ENCODE assay signal across 8 cellular contexts in the genomic region with DNA sequence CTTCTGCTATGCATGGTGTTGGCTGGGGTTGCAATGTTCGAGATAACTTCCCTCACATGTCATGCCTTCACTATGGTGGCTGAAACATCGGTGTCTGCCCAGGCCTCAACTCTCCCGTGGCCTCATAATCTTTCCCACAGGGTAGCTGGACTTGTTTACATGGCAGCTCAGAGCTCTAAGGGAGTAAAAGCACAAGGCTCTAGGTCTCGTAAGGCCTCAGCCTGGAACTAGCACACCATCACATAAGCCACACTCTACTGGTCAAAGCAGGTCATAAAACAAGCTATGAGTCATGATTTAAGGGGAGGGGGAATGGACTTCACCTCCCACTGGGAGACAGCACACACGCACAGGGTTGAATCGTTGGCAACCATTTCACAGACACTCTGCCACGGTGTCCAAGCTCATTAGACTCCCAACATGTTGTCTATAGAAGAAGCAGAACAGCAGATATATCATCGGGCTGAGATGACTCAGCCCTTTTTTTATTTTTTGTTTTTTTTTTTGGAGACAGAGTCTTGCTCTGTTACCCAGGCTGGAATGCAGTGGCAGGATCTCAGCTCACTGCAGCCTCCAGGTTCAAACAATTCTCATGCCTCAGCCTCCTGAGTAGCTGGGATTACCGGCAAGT.
A peak's percentile ranks its signal among the peaks of the same experiment; 100 is the strongest.
DNase-seq lines count a peak whose midpoint lies in the region; ATAC-seq and TF ChIP-seq lines count a peak whose summit lies in the region.

No MANE protein-coding gene starts in this region.

- H3K4me3 ChIP-seq in endodermal cell (ENCODE audit: low read length) (no peak overlapping the region), mucosa of rectum (ENCODE audit: low read length in 2 of 2) (no peak overlapping the region)

- no peaks in the 10 kb centered on the region for H3K27me3 ChIP-seq in endodermal cell (ENCODE audit: control insufficient read depth, insufficient read depth, low read length, poor library complexity, severe bottlenecking)
- H3K27me3 ChIP-seq in mucosa of rectum (ENCODE audit: control insufficient read depth in 2 of 2, insufficient read depth in 2 of 2, low read length in 2 of 2): no peaks in the 10 kb centered on the region

- no peaks in the 10 kb centered on the region for H3K9me3 Mint-ChIP-seq in endodermal cell

- H3K9me3 ChIP-seq in endodermal cell (ENCODE audit: control insufficient read depth, low read length): no peaks in the 10 kb centered on the region
- no peaks in the 10 kb centered on the region for H3K9me3 ChIP-seq in mucosa of rectum (ENCODE audit: control insufficient read depth in 2 of 2, low read length in 2 of 2)

- TF ChIP-seq CTCF in AG09319 (IDR thresholded peaks at IDR 0.05; ENCODE audit: low read depth, low read length) (no peak; the same call in none of the 2 replicates), endodermal cell (conservative IDR thresholded peaks at IDR 0.05) (no peak)

- no peak overlapping the region for H3K9ac ChIP-seq in endodermal cell (ENCODE audit: extremely low read depth, low read length, poor library complexity, severe bottlenecking)
- H3K9ac ChIP-seq in mucosa of rectum (ENCODE audit: low read depth in 1 of 2, low read length in 2 of 2): no peak overlapping the region

- peak overlapping the region; percentile 88 for H3K27ac Mint-ChIP-seq in endodermal cell

- no peak overlapping the region for H3K4me3 Mint-ChIP-seq in endodermal cell

- H3K36me3 ChIP-seq in endodermal cell (ENCODE audit: control insufficient read depth, insufficient read depth, low read length) (no peaks in the 10 kb centered on the region), mucosa of rectum (ENCODE audit: control insufficient read depth in 2 of 2, insufficient read depth in 2 of 2, low read length in 2 of 2) (no peaks in the 10 kb centered on the region)

- H3K27me3 Mint-ChIP-seq in endodermal cell (ENCODE audit: insufficient read depth): no peaks in the 10 kb centered on the region

- DNase-seq in AG09319 (ENCODE audit: extremely low read depth, low read depth) (peak; percentile 97), MV-4-11 (lab: John Stamatoyannopoulos, UW) (peak; percentile 54), endodermal cell (peak; percentile 57), GDM1 (lab: John Stamatoyannopoulos, UW) (no peak)
- DNase-seq in stimulated activated naive CD8-positive, alpha-beta T cell treated with anti-CD3 and anti-CD28 coated beads, Interleukin-15, Interleukin-2, amounts not matched to agents 100 U/mL and 50 U/mL, for 24 hours: no peak

- H3K4me1 ChIP-seq in endodermal cell (ENCODE audit: control insufficient read depth, insufficient read depth, low read length): no peaks in the 10 kb centered on the region
- H3K4me1 ChIP-seq in mucosa of rectum (ENCODE audit: control insufficient read depth in 2 of 2, insufficient read depth in 2 of 2, low read length in 2 of 2): peaks cover 20 to 22% of the 10 kb centered on the region in 2 donors

- peaks cover 16% of the 10 kb centered on the region for H3K4me1 Mint-ChIP-seq in endodermal cell

- 88 to 91% methylated on average over 9 of the region's 9 CpGs for WGBS in endodermal cell (ENCODE audit: insufficient coverage in 1 of 2, insufficient read length in 1 of 2), 2 experiments

- no peak overlapping the region for H3K27ac ChIP-seq in endodermal cell (ENCODE audit: low read depth, low read length)
- H3K27ac ChIP-seq in mucosa of rectum (ENCODE audit: low read depth in 2 of 2, low read length in 2 of 2): peak overlapping the region; percentile 49 to 75

- ATAC-seq in HG02885 (IDR thresholded peaks at IDR 0.05; ENCODE audit: poor library complexity, unreplicated experiment) (no peak), HG02798 (IDR thresholded peaks at IDR 0.05; ENCODE audit: poor library complexity, unreplicated experiment) (no peak)
- ATAC-seq in stimulated activated naive CD8-positive, alpha-beta T cell treated with anti-CD3 and anti-CD28 coated beads, Interleukin-15, Interleukin-2, amounts not matched to agents 100 U/mL and 50 U/mL, for 24 hours: no peak

- no peaks in the 10 kb centered on the region for H3K36me3 Mint-ChIP-seq in endodermal cell (ENCODE audit: low read depth)

Comparison
In these comparisons a context has a peak if more than half of its experiments do, and no peak if none do; other contexts are left out.
1. DNase-seq: peak in AG09319 (single experiment), MV-4-11 (single experiment) and endodermal cell (single experiment); none in GDM1 (single experiment) and stimulated activated naive CD8-positive, alpha-beta T cell treated with anti-CD3 and anti-CD28 coated beads, Interleukin-15, Interleukin-2, amounts not matched to agents 100 U/mL and 50 U/mL, for 24 hours (single experiment).